38 cellular contexts compared by ENCODE assay signal in the genomic region with DNA sequence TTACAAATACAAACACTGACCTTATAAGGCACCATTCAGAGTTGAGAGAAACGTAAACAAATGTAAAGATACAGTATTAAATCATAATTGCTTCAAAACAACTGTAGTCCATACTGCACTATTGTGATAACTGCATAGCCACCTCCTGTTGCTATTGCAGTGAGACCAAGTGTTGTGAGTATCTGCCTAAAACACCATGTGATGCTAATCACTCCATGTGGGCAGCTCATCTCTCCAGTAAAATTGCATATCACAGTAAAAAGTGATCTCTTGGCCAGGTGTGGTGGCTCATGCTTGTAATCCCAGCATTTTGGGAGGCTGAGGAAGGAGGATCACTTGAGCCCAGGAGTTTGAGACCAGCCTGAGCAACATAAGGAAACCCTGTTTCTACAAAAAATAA. TPM values are rescaled to one million over a fixed set of nuclear protein-coding genes. Genes with fewer than 3 reads are reported as not detected.
"Had no signal": no experiment of that assay in that cellular context is flagged by ENCODE, and none has a peak within 500 bp of the region (broad histone marks: within the 10 kb centered on the region; RNA-seq: fewer than 3 reads in every experiment).

No MANE protein-coding gene starts in this region.

- H3K36me3 ChIP-seq: MG63 had no signal

- H3K4me3 ChIP-seq: MG63 had no signal

- DNase-seq: Karpas-422, Kasumi-1, MG63, MM.1S, MV-4-11, NCI-H1048, NCI-H1092, NCI-H1092 treated with DMSO at 0.1 percent for 48 hours, NCI-H1105, NCI-H1105 treated with DMSO at 0.1 percent for 48 hours, NCI-H1417, NCI-H1417 treated with DMSO at 0.1 percent for 48 hours, NCI-H1436, NCI-H1436 treated with DMSO at 0.1 percent for 48 hours, NCI-H146, NCI-H1694, NCI-H1694 treated with DMSO at 0.1 percent for 48 hours, NCI-H187, NCI-H187 treated with DMSO at 0.1 percent for 48 hours, NCI-H1930, NCI-H2029, NCI-H2029 treated with DMSO at 0.1 percent for 48 hours, NCI-H2081, NCI-H2081 treated with DMSO at 0.1 percent for 48 hours, NCI-H2107, NCI-H2171, NCI-H2171 treated with DMSO at 0.1 percent for 48 hours, NCI-H2227 treated with DMSO at 0.1 percent for 48 hours, NCI-H226, NCI-H345, NCI-H446, NCI-H446 treated with DMSO at 0.1 percent for 48 hours, NCI-H510A, NCI-H510A treated with DMSO at 0.1 percent for 48 hours had no signal

- H3K27me3 ChIP-seq: MG63 had no signal

RNA-seq across cellular contexts. Expression of gene PRF1, which starts 26.8 kb away (rescaled TPM):
- total RNA-seq: LHCN-M2, M059J, MCF 10A, NCI-H460 had no signal

RNA-seq across cellular contexts. Expression of gene ADAMTS14, which starts 43.0 kb away (rescaled TPM):
- total RNA-seq: MCF 10A had no signal
